In the genomic region with DNA sequence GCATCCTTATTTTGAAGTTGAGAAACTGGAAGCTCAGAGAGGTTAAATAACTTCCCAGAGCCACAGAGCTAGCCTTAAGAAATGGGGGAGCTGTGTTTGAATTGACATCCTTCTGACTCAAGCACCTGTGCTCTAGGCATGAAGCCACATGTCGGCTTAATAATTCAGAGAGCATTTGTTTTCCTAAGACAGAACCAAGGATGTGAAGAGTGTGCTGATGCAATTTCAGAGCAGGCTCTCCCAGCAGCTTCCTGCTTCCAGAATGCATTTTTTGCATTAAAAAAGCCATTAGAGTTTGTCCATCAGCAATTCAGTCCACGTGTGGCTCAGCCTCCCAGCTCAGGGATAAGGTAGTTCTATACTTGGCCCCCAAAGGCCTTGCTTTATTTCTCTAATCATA, we compare ENCODE assay signal across 18 cellular contexts. TPM values are rescaled to one million over a fixed set of nuclear protein-coding genes. Genes with fewer than 3 reads are reported as not detected.
DNase-seq lines count a peak whose midpoint lies in the region; ATAC-seq and TF ChIP-seq lines count a peak whose summit lies in the region.
"Had no signal": no experiment of that assay in that cellular context is flagged by ENCODE, and none has a peak within 500 bp of the region (broad histone marks: within the 10 kb centered on the region; RNA-seq: fewer than 3 reads in every experiment).

No MANE protein-coding gene starts in this region.

- H3K9me2 ChIP-seq in PC-3 (replicated peaks; ENCODE audit: low read length) = no peaks in the 10 kb centered on the region

- ATAC-seq in PC-3 (no peak), GM18907 (IDR thresholded peaks at IDR 0.05; ENCODE audit: unreplicated experiment) (no peak), psoas muscle (no peak)

- H3K4me1 Mint-ChIP-seq in osteocyte (ENCODE audit: unreplicated experiment) = peaks cover 23% of the 10 kb centered on the region

- CTCF ChIA-PET in PC-3 (lab: Charles Lee) = no interaction called here

- H3K4me2 ChIP-seq in PC-3 (ENCODE audit: low read length) = no peak overlapping the region

- H2AFZ ChIP-seq in PC-3 (ENCODE audit: low read length) = no peak overlapping the region

- TF ChIP-seq CTCF in PC-3 (conservative IDR thresholded peaks at IDR 0.05; ENCODE audit: low read depth, low read length) = no peak
- no peak for TF ChIP-seq CTCF in osteocyte (IDR thresholded peaks at IDR 0.05)
- TF ChIP-seq CTCF in psoas muscle (IDR thresholded peaks at IDR 0.05) = no peak

- no peaks in the 10 kb centered on the region for H4K20me1 ChIP-seq in PC-3 (ENCODE audit: low read length)

- H3K4me3 ChIP-seq in PC-3 (ENCODE audit: low read length) (no peak overlapping the region), psoas muscle (no peak overlapping the region)
- H3K4me3 ChIP-seq: esophagus muscularis mucosa had no signal

- H3K27ac Mint-ChIP-seq in osteocyte (ENCODE audit: unreplicated experiment) = peak overlapping the region; percentile 53
- H3K27ac Mint-ChIP-seq: H9 had no signal

- H3K36me3 ChIP-seq in PC-3 (ENCODE audit: low read depth, low read length) (no peaks in the 10 kb centered on the region), psoas muscle (ENCODE audit: insufficient read depth in 1 of 2, low read depth in 1 of 2) (no peaks in the 10 kb centered on the region)
- H3K36me3 ChIP-seq: esophagus muscularis mucosa had no signal

- no peaks in the 10 kb centered on the region for H3K36me3 Mint-ChIP-seq in osteocyte (ENCODE audit: unreplicated experiment)
- H3K36me3 Mint-ChIP-seq: immature natural killer cell had no signal

- no peaks in the 10 kb centered on the region for H3K9me3 Mint-ChIP-seq in osteocyte (ENCODE audit: unreplicated experiment)
- H3K9me3 Mint-ChIP-seq: H9, immature natural killer cell had no signal

- no peak overlapping the region for H3K4me3 Mint-ChIP-seq in osteocyte (ENCODE audit: unreplicated experiment)
- H3K4me3 Mint-ChIP-seq: H9, immature natural killer cell had no signal

- H3K27me3 Mint-ChIP-seq in osteocyte (ENCODE audit: unreplicated experiment) = no peaks in the 10 kb centered on the region

- POLR2A ChIA-PET in PC-3 (lab: Charles Lee; ENCODE audit: unreplicated experiment) = no interaction called here

- intact Hi-C loops in PC-3 (cut with micrococcal nuclease) (loop anchor here (10.0 kb wide), 1 partner anchor 650 kb away; no protein-coding TSS in a partner anchor), psoas muscle (cut with DNase I) (loop anchor here in 1 of 2 donors (10.0 kb wide), 1 partner anchor 640 kb away; no protein-coding TSS in a partner anchor)

- peak; percentile 12 for DNase-seq in NCI-H2171 treated with DMSO at 0.1 percent for 48 hours (lab: John Stamatoyannopoulos, UW)
- DNase-seq in NCI-H2171 (lab: John Stamatoyannopoulos, UW) = no peak
- peak; percentile 7 for DNase-seq in PC-3
- peak; percentile 71 for DNase-seq in epithelial cell of prostate (ENCODE audit: low read depth, low spot score)
- DNase-seq in osteocyte (ENCODE audit: extremely low spot score, unreplicated experiment) = no peak
- no peak for DNase-seq in SIG-M5 (lab: John Stamatoyannopoulos, UW)
- no peak for DNase-seq in psoas muscle
- DNase-seq: 8988T; activated T-cell treated with anti-CD3 and anti-CD28 coated beads, Interleukin-2, amount 50 U/mL, for 48 hours; H9; immature natural killer cell; NCI-H1105; NCI-H524; SHP77; trophoblast cell had no signal

- no peaks in the 10 kb centered on the region for H3K27me3 ChIP-seq in PC-3 (ENCODE audit: low read length)
- no peaks in the 10 kb centered on the region for H3K27me3 ChIP-seq in psoas muscle (ENCODE audit: insufficient read depth in 3 of 3, low read length in 2 of 3)
- H3K27me3 ChIP-seq: esophagus muscularis mucosa had no signal

- H3K9me3 ChIP-seq in PC-3 (ENCODE audit: low read length) = no peaks in the 10 kb centered on the region
- H3K9me3 ChIP-seq in psoas muscle = no peaks in the 10 kb centered on the region
- H3K9me3 ChIP-seq: esophagus muscularis mucosa had no signal

- BruUV-seq in PC-3 (replicated peaks; lab: Mats Ljungman, UMichigan) = no TSS peak

- H3K9ac ChIP-seq in PC-3 (ENCODE audit: low read length) = no peak overlapping the region

- H3K27ac ChIP-seq in PC-3 (ENCODE audit: low read length) = no peak overlapping the region
- H3K27ac ChIP-seq in epithelial cell of prostate = peak overlapping the region; percentile 76
- H3K27ac ChIP-seq in psoas muscle = no peak overlapping the region
- H3K27ac ChIP-seq: esophagus muscularis mucosa, VCaP had no signal

- 32 to 47% (median 34%) methylated on average over 2 of the region's 2 CpGs for WGBS in psoas muscle, 3 donors

- H3K79me2 ChIP-seq in PC-3 (ENCODE audit: low read length) = peaks cover 32% of the 10 kb centered on the region

- no peaks in the 10 kb centered on the region for H3F3A ChIP-seq in PC-3 (ENCODE audit: low read length, unreplicated experiment)

- peaks cover 11% of the 10 kb centered on the region for H3K4me1 ChIP-seq in PC-3 (ENCODE audit: insufficient read depth, low read length)
- no peaks in the 10 kb centered on the region for H3K4me1 ChIP-seq in psoas muscle

RNA-seq across cellular contexts. Expression of a gene that starts 37.7 kb away (rescaled TPM):
- total RNA-seq in PC-3 (2014; rRNA removed) (23.1 and 38.5 TPM in 2 replicates), osteocyte (13.1 and 15.2 TPM in 2 replicates), psoas muscle (1 to 10 TPM in 3 of 4 donors, under 1 TPM in 1; 0.54 to 4.4 (median 2.7) TPM)
- polyA plus RNA-seq in psoas muscle = 1 to 10 TPM in 1 of 3 donors, under 1 TPM in 2; 0.17 to 1.0 (median 0.32) TPM

Comparison
In these comparisons a context has a peak if more than half of its experiments do, and no peak if none do; other contexts are left out.
1. DNase-seq: peak in NCI-H2171 treated with DMSO at 0.1 percent for 48 hours (single experiment), PC-3 (single experiment) and epithelial cell of prostate (single experiment); none in NCI-H2171 (single experiment), osteocyte (single experiment), SIG-M5 (single experiment) and psoas muscle (0 of 2).